In the genomic region with DNA sequence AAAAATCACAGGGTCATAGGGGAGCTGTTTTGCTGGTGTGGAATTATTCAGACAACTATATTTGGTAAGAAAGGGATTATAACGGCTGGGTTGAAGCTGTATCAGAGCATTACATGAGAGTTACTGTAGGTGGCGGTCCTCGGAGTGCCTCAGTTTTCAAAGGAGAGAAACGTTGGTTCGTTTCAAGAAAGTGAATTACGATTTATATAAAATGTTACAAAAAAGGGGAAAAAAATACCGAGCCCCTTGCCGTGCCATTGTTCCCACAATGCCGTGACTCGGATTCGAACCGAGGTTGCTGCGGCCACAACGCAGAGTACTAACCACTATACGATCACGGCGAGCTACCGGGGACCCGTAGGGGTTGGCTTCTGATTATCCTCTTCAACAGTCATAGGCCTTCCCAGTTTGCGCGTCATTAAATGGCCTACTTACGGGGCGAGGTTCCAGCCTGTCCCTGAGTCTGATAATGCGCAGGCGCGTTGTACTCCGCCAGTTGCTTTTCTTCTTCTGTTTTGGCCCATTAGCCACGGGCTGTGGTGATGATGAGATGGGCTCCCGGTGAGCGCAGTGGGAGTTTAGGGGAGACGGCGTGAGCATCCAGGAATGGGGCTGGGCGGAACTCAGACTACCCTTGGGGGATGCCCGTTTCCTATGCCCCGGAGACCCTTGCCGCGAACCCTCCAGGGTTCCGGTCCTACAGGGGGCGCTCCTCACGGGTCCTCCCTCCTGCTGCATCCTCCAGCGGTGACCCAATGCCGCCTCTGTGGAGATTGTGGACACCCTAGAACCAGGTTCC, we compare ENCODE assay signal across 1 cellular context.
TF ChIP-seq lines count a peak whose summit lies in the region.

No MANE protein-coding gene starts in this region.

TF ChIP-seq in HepG2, 621 proteins besides CTCF, POLR2A, EP300 and RAD21 (continued from another document and continues in another):
- TF ChIP-seq ZSCAN29 (CRISPR knock-in tag; conservative IDR thresholded peaks at IDR 0.05) (peak; percentile 68), DPF2 (CRISPR knock-in tag; IDR thresholded peaks at IDR 0.05; ENCODE audit: borderline replicate concordance, low read depth) (no peak), ZNF282 (IDR thresholded peaks at IDR 0.05; ENCODE audit: partially characterized antibody) (no peak), ZNF337 (CRISPR knock-in tag; IDR thresholded peaks at IDR 0.05; ENCODE audit: borderline replicate concordance, low read depth) (no peak), NCOA5 (CRISPR knock-in tag; IDR thresholded peaks at IDR 0.05) (no peak), ZNF180 (CRISPR knock-in tag; IDR thresholded peaks at IDR 0.05; ENCODE audit: borderline replicate concordance, low read depth) (no peak), BHLHE40 (IDR thresholded peaks at IDR 0.05; ENCODE audit: low read length) (no peak), ZNF343 (CRISPR knock-in tag; IDR thresholded peaks at IDR 0.05) (peak; percentile 23; the same call in 1 of the 2 replicates), ZNF878 (CRISPR knock-in tag; IDR thresholded peaks at IDR 0.05) (no peak; the same call in 1 of the 2 replicates), HNRNPL (IDR thresholded peaks at IDR 0.05; ENCODE audit: low read depth, low read length) (peak; percentile 46; the same call in 1 of the 2 replicates), SAFB2 (CRISPR knock-in tag; IDR thresholded peaks at IDR 0.05; ENCODE audit: borderline replicate concordance, low read depth) (0 out of 2 replicates have a peak, but pooled peaks have one; percentile 54), WIZ (CRISPR knock-in tag; IDR thresholded peaks at IDR 0.05) (no peak), ZNF160 (CRISPR knock-in tag; IDR thresholded peaks at IDR 0.05) (no peak; the same call in 1 of the 2 replicates), RELA (CRISPR knock-in tag; IDR thresholded peaks at IDR 0.05) (no peak), AGO2 (optimal IDR thresholded peaks at IDR 0.05; ENCODE audit: low read depth, low read length) (no peak), ZKSCAN1 (IDR thresholded peaks at IDR 0.05; ENCODE audit: low read length) (no peak; the same call in 1 of the 2 replicates), PITX1 (CRISPR knock-in tag; IDR thresholded peaks at IDR 0.05) (peak; percentile 46; the same call in 1 of the 2 replicates), RBM39 (IDR thresholded peaks at IDR 0.05; ENCODE audit: low read depth, low read length, poor library complexity, severe bottlenecking) (peak; percentile 31), ZNF382 (CRISPR knock-in tag; IDR thresholded peaks at IDR 0.05; ENCODE audit: borderline replicate concordance) (no peak), MBNL3 (CRISPR knock-in tag; conservative IDR thresholded peaks at IDR 0.05) (no peak), NFE2L2 (IDR thresholded peaks at IDR 0.05; ENCODE audit: low read length) (no peak), ZNF841 (CRISPR knock-in tag; IDR thresholded peaks at IDR 0.05; ENCODE audit: borderline replicate concordance) (no peak), ZNF703 (CRISPR knock-in tag; IDR thresholded peaks at IDR 0.05; ENCODE audit: borderline replicate concordance) (no peak), ZNF10 (CRISPR knock-in tag; IDR thresholded peaks at IDR 0.05; ENCODE audit: borderline replicate concordance, low read depth) (no peak), ATF7-NPFF (CRISPR knock-in tag; IDR thresholded peaks at IDR 0.05; ENCODE audit: low read depth) (peak; percentile 16; the same call in 1 of the 2 replicates), ADNP (CRISPR knock-in tag; IDR thresholded peaks at IDR 0.05) (0 out of 2 replicates have a peak, but pooled peaks have one; percentile 24), SIN3A (IDR thresholded peaks at IDR 0.05; ENCODE audit: borderline replicate concordance, low read depth, low read length) (peak; percentile 80; the same call in 1 of the 2 replicates), KLF16 (CRISPR knock-in tag; IDR thresholded peaks at IDR 0.05) (peak in 1 of 2 experiments; percentile 89; a peak in 2 of 4 replicates), GATAD1 (CRISPR knock-in tag; IDR thresholded peaks at IDR 0.05) (no peak; the same call in 1 of the 2 replicates), PAWR (CRISPR knock-in tag; IDR thresholded peaks at IDR 0.05; ENCODE audit: borderline replicate concordance) (no peak), ZNF354B (CRISPR knock-in tag; IDR thresholded peaks at IDR 0.05) (no peak), TRIM24 (CRISPR knock-in tag; IDR thresholded peaks at IDR 0.05) (no peak), ZFP62 (CRISPR knock-in tag; IDR thresholded peaks at IDR 0.05) (no peak), EZH2 (conservative IDR thresholded peaks at IDR 0.05; ENCODE audit: low read depth, low read length) (no peak), ZNF292 (CRISPR knock-in tag; IDR thresholded peaks at IDR 0.05; ENCODE audit: borderline replicate concordance, low read depth) (no peak), THYN1 (CRISPR knock-in tag; IDR thresholded peaks at IDR 0.05; ENCODE audit: borderline replicate concordance, low read depth) (no peak), TOE1 (CRISPR knock-in tag; IDR thresholded peaks at IDR 0.05) (no peak)
- TF ChIP-seq, protein P1, sequence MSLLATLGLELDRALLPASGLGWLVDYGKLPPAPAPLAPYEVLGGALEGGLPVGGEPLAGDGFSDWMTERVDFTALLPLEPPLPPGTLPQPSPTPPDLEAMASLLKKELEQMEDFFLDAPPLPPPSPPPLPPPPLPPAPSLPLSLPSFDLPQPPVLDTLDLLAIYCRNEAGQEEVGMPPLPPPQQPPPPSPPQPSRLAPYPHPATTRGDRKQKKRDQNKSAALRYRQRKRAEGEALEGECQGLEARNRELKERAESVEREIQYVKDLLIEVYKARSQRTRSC (CRISPR knock-in tag; IDR thresholded peaks at IDR 0.05; ENCODE audit: low read depth): no peak
- TF ChIP-seq, protein P2, sequence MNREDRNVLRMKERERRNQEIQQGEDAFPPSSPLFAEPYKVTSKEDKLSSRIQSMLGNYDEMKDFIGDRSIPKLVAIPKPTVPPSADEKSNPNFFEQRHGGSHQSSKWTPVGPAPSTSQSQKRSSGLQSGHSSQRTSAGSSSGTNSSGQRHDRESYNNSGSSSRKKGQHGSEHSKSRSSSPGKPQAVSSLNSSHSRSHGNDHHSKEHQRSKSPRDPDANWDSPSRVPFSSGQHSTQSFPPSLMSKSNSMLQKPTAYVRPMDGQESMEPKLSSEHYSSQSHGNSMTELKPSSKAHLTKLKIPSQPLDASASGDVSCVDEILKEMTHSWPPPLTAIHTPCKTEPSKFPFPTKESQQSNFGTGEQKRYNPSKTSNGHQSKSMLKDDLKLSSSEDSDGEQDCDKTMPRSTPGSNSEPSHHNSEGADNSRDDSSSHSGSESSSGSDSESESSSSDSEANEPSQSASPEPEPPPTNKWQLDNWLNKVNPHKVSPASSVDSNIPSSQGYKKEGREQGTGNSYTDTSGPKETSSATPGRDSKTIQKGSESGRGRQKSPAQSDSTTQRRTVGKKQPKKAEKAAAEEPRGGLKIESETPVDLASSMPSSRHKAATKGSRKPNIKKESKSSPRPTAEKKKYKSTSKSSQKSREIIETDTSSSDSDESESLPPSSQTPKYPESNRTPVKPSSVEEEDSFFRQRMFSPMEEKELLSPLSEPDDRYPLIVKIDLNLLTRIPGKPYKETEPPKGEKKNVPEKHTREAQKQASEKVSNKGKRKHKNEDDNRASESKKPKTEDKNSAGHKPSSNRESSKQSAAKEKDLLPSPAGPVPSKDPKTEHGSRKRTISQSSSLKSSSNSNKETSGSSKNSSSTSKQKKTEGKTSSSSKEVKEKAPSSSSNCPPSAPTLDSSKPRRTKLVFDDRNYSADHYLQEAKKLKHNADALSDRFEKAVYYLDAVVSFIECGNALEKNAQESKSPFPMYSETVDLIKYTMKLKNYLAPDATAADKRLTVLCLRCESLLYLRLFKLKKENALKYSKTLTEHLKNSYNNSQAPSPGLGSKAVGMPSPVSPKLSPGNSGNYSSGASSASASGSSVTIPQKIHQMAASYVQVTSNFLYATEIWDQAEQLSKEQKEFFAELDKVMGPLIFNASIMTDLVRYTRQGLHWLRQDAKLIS (CRISPR knock-in tag; IDR thresholded peaks at IDR 0.05): no peak
- TF ChIP-seq, protein P3, sequence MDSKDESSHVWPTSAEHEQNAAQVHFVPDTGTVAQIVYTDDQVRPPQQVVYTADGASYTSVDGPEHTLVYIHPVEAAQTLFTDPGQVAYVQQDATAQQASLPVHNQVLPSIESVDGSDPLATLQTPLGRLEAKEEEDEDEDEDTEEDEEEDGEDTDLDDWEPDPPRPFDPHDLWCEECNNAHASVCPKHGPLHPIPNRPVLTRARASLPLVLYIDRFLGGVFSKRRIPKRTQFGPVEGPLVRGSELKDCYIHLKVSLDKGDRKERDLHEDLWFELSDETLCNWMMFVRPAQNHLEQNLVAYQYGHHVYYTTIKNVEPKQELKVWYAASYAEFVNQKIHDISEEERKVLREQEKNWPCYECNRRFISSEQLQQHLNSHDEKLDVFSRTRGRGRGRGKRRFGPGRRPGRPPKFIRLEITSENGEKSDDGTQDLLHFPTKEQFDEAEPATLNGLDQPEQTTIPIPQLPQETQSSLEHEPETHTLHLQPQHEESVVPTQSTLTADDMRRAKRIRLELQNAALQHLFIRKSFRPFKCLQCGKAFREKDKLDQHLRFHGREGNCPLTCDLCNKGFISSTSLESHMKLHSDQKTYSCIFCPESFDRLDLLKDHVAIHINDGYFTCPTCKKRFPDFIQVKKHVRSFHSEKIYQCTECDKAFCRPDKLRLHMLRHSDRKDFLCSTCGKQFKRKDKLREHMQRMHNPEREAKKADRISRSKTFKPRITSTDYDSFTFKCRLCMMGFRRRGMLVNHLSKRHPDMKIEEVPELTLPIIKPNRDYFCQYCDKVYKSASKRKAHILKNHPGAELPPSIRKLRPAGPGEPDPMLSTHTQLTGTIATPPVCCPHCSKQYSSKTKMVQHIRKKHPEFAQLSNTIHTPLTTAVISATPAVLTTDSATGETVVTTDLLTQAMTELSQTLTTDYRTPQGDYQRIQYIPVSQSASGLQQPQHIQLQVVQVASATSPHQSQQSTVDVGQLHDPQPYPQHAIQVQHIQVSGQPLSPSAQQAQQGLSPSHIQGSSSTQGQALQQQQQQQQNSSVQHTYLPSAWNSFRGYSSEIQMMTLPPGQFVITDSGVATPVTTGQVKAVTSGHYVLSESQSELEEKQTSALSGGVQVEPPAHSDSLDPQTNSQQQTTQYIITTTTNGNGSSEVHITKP (CRISPR knock-in tag; IDR thresholded peaks at IDR 0.05; ENCODE audit: low read depth): peak; percentile 60; the same call in 1 of the 2 replicates
- TF ChIP-seq, protein P4, sequence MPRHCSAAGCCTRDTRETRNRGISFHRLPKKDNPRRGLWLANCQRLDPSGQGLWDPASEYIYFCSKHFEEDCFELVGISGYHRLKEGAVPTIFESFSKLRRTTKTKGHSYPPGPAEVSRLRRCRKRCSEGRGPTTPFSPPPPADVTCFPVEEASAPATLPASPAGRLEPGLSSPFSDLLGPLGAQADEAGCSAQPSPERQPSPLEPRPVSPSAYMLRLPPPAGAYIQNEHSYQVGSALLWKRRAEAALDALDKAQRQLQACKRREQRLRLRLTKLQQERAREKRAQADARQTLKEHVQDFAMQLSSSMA (CRISPR knock-in tag; IDR thresholded peaks at IDR 0.05): no peak
- TF ChIP-seq, protein P5, sequence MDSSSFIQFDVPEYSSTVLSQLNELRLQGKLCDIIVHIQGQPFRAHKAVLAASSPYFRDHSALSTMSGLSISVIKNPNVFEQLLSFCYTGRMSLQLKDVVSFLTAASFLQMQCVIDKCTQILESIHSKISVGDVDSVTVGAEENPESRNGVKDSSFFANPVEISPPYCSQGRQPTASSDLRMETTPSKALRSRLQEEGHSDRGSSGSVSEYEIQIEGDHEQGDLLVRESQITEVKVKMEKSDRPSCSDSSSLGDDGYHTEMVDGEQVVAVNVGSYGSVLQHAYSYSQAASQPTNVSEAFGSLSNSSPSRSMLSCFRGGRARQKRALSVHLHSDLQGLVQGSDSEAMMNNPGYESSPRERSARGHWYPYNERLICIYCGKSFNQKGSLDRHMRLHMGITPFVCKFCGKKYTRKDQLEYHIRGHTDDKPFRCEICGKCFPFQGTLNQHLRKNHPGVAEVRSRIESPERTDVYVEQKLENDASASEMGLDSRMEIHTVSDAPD (CRISPR knock-in tag; IDR thresholded peaks at IDR 0.05): no peak
- TF ChIP-seq, protein P6, sequence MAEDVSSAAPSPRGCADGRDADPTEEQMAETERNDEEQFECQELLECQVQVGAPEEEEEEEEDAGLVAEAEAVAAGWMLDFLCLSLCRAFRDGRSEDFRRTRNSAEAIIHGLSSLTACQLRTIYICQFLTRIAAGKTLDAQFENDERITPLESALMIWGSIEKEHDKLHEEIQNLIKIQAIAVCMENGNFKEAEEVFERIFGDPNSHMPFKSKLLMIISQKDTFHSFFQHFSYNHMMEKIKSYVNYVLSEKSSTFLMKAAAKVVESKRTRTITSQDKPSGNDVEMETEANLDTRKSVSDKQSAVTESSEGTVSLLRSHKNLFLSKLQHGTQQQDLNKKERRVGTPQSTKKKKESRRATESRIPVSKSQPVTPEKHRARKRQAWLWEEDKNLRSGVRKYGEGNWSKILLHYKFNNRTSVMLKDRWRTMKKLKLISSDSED (CRISPR knock-in tag; IDR thresholded peaks at IDR 0.05): no peak
- TF ChIP-seq, protein P7, sequence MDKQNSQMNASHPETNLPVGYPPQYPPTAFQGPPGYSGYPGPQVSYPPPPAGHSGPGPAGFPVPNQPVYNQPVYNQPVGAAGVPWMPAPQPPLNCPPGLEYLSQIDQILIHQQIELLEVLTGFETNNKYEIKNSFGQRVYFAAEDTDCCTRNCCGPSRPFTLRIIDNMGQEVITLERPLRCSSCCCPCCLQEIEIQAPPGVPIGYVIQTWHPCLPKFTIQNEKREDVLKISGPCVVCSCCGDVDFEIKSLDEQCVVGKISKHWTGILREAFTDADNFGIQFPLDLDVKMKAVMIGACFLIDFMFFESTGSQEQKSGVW (CRISPR knock-in tag; IDR thresholded peaks at IDR 0.05; ENCODE audit: borderline replicate concordance): no peak
- TF ChIP-seq, protein P8, sequence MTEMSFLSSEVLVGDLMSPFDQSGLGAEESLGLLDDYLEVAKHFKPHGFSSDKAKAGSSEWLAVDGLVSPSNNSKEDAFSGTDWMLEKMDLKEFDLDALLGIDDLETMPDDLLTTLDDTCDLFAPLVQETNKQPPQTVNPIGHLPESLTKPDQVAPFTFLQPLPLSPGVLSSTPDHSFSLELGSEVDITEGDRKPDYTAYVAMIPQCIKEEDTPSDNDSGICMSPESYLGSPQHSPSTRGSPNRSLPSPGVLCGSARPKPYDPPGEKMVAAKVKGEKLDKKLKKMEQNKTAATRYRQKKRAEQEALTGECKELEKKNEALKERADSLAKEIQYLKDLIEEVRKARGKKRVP (CRISPR knock-in tag; IDR thresholded peaks at IDR 0.05): 0 out of 4 replicates have a peak, but pooled peaks of 1 of the 2 experiments have one; percentile 8
- TF ChIP-seq, protein P9, sequence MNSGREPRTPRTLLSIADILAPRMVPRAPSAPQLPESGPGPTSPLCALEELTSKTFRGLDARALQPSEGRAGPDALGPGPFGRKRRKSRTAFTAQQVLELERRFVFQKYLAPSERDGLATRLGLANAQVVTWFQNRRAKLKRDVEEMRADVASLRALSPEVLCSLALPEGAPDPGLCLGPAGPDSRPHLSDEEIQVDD (CRISPR knock-in tag; IDR thresholded peaks at IDR 0.05; ENCODE audit: borderline replicate concordance): no peak
- TF ChIP-seq, protein P10, sequence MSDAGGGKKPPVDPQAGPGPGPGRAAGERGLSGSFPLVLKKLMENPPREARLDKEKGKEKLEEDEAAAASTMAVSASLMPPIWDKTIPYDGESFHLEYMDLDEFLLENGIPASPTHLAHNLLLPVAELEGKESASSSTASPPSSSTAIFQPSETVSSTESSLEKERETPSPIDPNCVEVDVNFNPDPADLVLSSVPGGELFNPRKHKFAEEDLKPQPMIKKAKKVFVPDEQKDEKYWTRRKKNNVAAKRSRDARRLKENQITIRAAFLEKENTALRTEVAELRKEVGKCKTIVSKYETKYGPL (CRISPR knock-in tag; IDR thresholded peaks at IDR 0.05): no peak
